Comparison of ENCODE assay signal across 18 cellular contexts in the genomic region with DNA sequence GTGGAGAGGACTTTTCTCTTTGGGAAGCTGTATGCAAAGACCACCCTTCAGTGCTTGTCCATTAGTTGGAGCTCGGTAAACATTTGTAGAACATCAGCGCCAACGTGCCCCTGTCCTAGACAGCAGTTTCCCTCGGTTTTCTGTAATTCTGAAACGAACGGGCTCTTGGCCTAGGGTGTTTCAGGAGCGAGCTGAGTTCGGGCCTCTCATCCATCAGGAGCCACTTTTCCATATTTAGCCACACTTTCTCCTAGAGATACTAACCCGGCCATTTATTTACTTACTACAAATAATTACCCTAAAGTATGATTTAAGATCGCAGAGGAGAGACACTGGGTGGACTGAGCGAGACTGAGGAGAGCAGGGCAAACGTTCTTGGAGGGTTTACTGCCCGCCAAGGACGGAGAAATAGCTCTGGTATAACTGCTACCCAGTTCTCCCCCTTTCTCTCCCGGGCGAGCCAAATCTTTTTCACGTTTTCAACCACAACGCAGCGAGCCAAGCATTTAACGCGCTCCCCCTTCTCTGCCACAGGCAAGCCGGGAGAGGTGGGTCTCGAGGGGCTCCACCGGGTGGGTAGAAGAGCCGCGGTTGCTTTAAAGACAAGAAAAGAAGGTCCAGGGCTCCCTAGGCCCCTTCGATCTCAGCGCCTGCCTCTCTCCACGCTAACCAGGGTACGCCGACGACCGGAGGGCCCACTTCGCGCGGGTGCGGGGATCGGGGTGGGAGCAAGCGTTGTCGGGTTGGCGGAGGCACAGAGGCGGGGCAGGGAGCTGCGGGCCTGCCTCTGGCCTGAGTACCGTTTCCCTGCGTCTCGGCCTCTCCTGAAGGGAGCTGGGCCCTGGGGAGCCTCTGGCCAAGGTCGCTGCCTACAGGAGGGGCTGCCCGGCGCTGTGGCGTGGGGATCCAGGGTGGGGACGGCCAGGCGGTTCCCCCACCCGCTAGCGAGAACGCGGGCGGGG.
DNase-seq lines count a peak whose midpoint lies in the region; ATAC-seq and TF ChIP-seq lines count a peak whose summit lies in the region.
"Had no signal": no experiment of that assay in that cellular context is flagged by ENCODE, and none has a peak within 500 bp of the region (broad histone marks: within the 10 kb centered on the region; RNA-seq: fewer than 3 reads in every experiment).

No MANE protein-coding gene starts in this region.

- DNase-seq in T-helper 1 cell (no peak), coronary artery (ENCODE audit: low spot score) (no peak), left kidney (ENCODE audit: low read depth, low spot score) (peak; percentile 33), skeletal muscle cell (ENCODE audit: low read depth) (no peak), putamen (ENCODE audit: low spot score) (no peak)
- DNase-seq in stimulated activated naive CD4-positive, alpha-beta T cell treated with Interleukin-2 at 50 U/mL for 16 hours (lab: John Stamatoyannopoulos, UW), result no peak
- DNase-seq: activated B cell treated with CpG ODN at 0.5 μM for 24 hours; CD4-positive, alpha-beta T cell; EL; NCI-H146; NCI-H510A treated with DMSO at 0.1 percent for 48 hours; OCI-M1; stimulated activated CD4-positive, alpha-beta T cell treated with anti-CD3 and anti-CD28 coated beads, Interleukin-4, amount 100 ng/mL, for 4 hours; stimulated activated naive CD4-positive, alpha-beta T cell had no signal

- peaks cover 2% of the 10 kb centered on the region for H3K4me1 Mint-ChIP-seq in T-helper 1 cell treated with Interleukin-12 subunit alpha and Interleukin-12 subunit beta and Interleukin-4 antibody, amounts not matched to agents 30 μg/mL and 1 μg/mL, for 36 hours (ENCODE audit: low read depth)

- no peak overlapping the region for H3K27ac ChIP-seq in coronary artery
- H3K27ac ChIP-seq: 22Rv1, KMS-11 had no signal

- peaks cover 8% of the 10 kb centered on the region for H3K36me3 Mint-ChIP-seq in T-helper 1 cell treated with Interleukin-12 subunit alpha and Interleukin-12 subunit beta and Interleukin-4 antibody, amounts not matched to agents 30 μg/mL and 1 μg/mL, for 36 hours (ENCODE audit: low read depth)

- no peak for TF ChIP-seq CTCF in coronary artery (IDR thresholded peaks at IDR 0.05)

- H3K27ac Mint-ChIP-seq in T-helper 1 cell treated with Interleukin-12 subunit alpha and Interleukin-12 subunit beta and Interleukin-4 antibody, amounts not matched to agents 30 μg/mL and 1 μg/mL, for 36 hours, result peak overlapping the region; percentile 55
- H3K27ac Mint-ChIP-seq: activated B cell treated with CpG ODN at 0.5 μM for 24 hours; CD4-positive, alpha-beta T cell had no signal

- peaks cover 92% of the 10 kb centered on the region for H3K27me3 Mint-ChIP-seq in T-helper 1 cell treated with Interleukin-12 subunit alpha and Interleukin-12 subunit beta and Interleukin-4 antibody, amounts not matched to agents 30 μg/mL and 1 μg/mL, for 36 hours (ENCODE audit: low read depth)

- H3K4me3 ChIP-seq in coronary artery (peak overlapping the region; percentile 11), skeletal muscle cell (ENCODE audit: low read depth, low read length) (peak overlapping the region; percentile 61)

- H3K4me3 Mint-ChIP-seq in T-helper 1 cell treated with Interleukin-12 subunit alpha and Interleukin-12 subunit beta and Interleukin-4 antibody, amounts not matched to agents 30 μg/mL and 1 μg/mL, for 36 hours, result no peak overlapping the region
- H3K4me3 Mint-ChIP-seq: activated B cell treated with CpG ODN at 0.5 μM for 24 hours; CD4-positive, alpha-beta T cell had no signal

- ATAC-seq in GM21723 (IDR thresholded peaks at IDR 0.05; ENCODE audit: unreplicated experiment), result no peak

- peaks cover 6% of the 10 kb centered on the region for H3K9me3 Mint-ChIP-seq in T-helper 1 cell treated with Interleukin-12 subunit alpha and Interleukin-12 subunit beta and Interleukin-4 antibody, amounts not matched to agents 30 μg/mL and 1 μg/mL, for 36 hours
